ENCODE assay signal across 16 cellular contexts in the genomic region with DNA sequence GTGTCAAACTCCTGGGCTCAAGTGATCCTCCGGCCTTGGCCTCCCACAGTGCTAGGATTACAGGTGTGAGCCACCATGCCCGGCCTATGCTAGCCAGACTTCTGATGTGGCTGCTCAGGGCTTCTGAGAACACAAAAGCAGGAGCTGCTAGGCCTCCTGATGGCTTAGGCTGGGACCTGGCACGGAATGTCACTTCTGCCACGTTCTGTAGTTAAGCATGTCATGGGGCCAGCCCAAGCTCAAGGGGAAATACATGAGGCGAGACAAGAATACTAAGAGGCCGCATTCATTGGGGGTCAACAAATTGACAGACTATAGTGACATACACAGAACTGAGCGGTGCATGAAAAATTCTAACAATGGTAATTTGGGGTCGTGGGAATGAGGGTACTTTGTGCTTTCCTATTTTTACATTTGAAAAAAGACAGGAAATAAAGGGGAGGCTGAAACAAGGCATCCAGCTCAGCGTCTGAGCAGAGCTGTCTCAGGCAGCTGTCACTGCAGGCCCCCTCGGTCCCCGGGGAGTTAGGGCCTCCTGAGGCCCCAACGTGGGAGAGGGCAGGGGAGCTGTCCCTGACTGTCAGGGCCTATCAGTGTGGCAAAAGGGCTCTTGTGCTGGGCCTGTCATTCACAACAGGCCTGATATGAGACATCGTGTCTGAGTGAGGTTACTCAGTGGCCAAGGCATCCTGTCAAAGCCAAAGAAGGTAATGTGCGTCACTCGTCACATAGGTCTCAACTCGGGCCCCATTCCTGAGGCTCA. TPM values are rescaled to one million over a fixed set of nuclear protein-coding genes. Genes with fewer than 3 reads are reported as not detected.
DNase-seq lines count a peak whose midpoint lies in the region; ATAC-seq and FAIRE-seq lines count a peak whose summit lies in the region.
"Had no signal": no experiment of that assay in that cellular context is flagged by ENCODE, and none has a peak within 500 bp of the region (broad histone marks: within the 10 kb centered on the region; RNA-seq: fewer than 3 reads in every experiment).

No MANE protein-coding gene starts in this region.

- H3K4me3 Mint-ChIP-seq in activated naive CD4-positive, alpha-beta T cell treated with anti-CD3 and anti-CD28 coated beads for 36 hours: no peak overlapping the region
- H3K4me3 Mint-ChIP-seq: T-helper 17 cell had no signal

- no peak overlapping the region for H3K27ac Mint-ChIP-seq in activated naive CD4-positive, alpha-beta T cell treated with anti-CD3 and anti-CD28 coated beads for 36 hours
- H3K27ac Mint-ChIP-seq: T-helper 17 cell had no signal

- CTCF ChIA-PET in activated naive CD4-positive, alpha-beta T cell treated with anti-CD3 and anti-CD28 coated beads for 36 hours (lab: Charles Lee): no interaction called here

- peaks cover 2% of the 10 kb centered on the region for H3K4me1 Mint-ChIP-seq in activated naive CD4-positive, alpha-beta T cell treated with anti-CD3 and anti-CD28 coated beads for 36 hours (ENCODE audit: low read depth)

- intact Hi-C loops in activated naive CD4-positive, alpha-beta T cell treated with anti-CD3 and anti-CD28 coated beads for 36 hours (cut with micrococcal nuclease): loop anchor here (10.0 kb wide), 1 partner anchor 202 kb away; no protein-coding TSS in a partner anchor

- H3K36me3 Mint-ChIP-seq in activated naive CD4-positive, alpha-beta T cell treated with anti-CD3 and anti-CD28 coated beads for 36 hours (ENCODE audit: low read depth): no peaks in the 10 kb centered on the region

- DNase-seq in GM18507 (ENCODE audit: extremely low spot score, insufficient read length, low read depth) (no peak), myocyte (ENCODE audit: low read depth) (peak; percentile 30), OCI-M1 (lab: John Stamatoyannopoulos, UW) (no peak), NCI-H2081 (lab: John Stamatoyannopoulos, UW) (no peak)
- no peak for DNase-seq in activated naive CD4-positive, alpha-beta T cell treated with anti-CD3 and anti-CD28 coated beads for 36 hours
- DNase-seq: activated CD4-positive, alpha-beta T cell treated with anti-CD3 and anti-CD28 coated beads, Interleukin-2, amount 50 U/mL, for 48 hours; DMS53; midbrain; NCI-H446; T-helper 17 cell; uterus had no signal

- peak; percentile 72 for FAIRE-seq in GM18507 (lab: Jason Lieb, UNC)
- FAIRE-seq: astrocyte had no signal

- no peaks in the 10 kb centered on the region for H3K9me3 Mint-ChIP-seq in activated naive CD4-positive, alpha-beta T cell treated with anti-CD3 and anti-CD28 coated beads for 36 hours

- ATAC-seq in GM21786 (IDR thresholded peaks at IDR 0.05; ENCODE audit: unreplicated experiment) (peak; percentile 91), HG03520 (IDR thresholded peaks at IDR 0.05; ENCODE audit: unreplicated experiment) (peak; percentile 64), HG03571 (IDR thresholded peaks at IDR 0.05; ENCODE audit: unreplicated experiment) (no peak)
- ATAC-seq: Panc1, T-helper 17 cell had no signal

- H3K27me3 Mint-ChIP-seq in activated naive CD4-positive, alpha-beta T cell treated with anti-CD3 and anti-CD28 coated beads for 36 hours (ENCODE audit: low read depth): no peaks in the 10 kb centered on the region

RNA-seq across cellular contexts. Expression of gene CFAP20, which starts 26.3 kb away (rescaled TPM):
- total RNA-seq in myocyte: 123 and 132 TPM in 2 replicates
- 76.5 TPM for polyA plus RNA-seq in myocyte (2012)
- 10 to 100 TPM; 31.2 to 31.4 TPM for total RNA-seq in activated naive CD4-positive, alpha-beta T cell treated with anti-CD3 and anti-CD28 coated beads for 36 hours
